23 cellular contexts compared by ENCODE assay signal in genomic region chr6:116828983-116829382, GRCh38. TPM values are rescaled to one million over a fixed set of nuclear protein-coding genes. Genes with fewer than 3 reads are reported as not detected.
"Had no signal": no experiment of that assay in that cellular context is flagged by ENCODE, and none has a peak within 500 bp of the region (broad histone marks: within the 10 kb centered on the region; RNA-seq: fewer than 3 reads in every experiment).

Gene GPRC6A, minus strand, starts transcription at chr6:116829083. Its CDS starts 70 bp downstream, at chr6:116829013.

- H3K27me3 ChIP-seq: hepatocyte, ovary, right atrium auricular region, sigmoid colon had no signal

- H3K4me3 ChIP-seq: coronary artery, hepatocyte, mucosa of descending colon, ovary, right atrium auricular region, sigmoid colon, skin epidermis had no signal

- H3K9me3 ChIP-seq: mucosa of descending colon, ovary, right atrium auricular region had no signal

- H3K4me1 ChIP-seq: right atrium auricular region had no signal

- DNase-seq: effector CD4-positive, alpha-beta T cell; foreskin melanocyte; head of caudate nucleus; kidney glomerular epithelial cell; mammary epithelial cell; mucosa of descending colon; natural killer cell; nucleus accumbens; ovary; sigmoid colon; stimulated activated CD4-positive, alpha-beta T cell treated with anti-CD3 and anti-CD28 coated beads, Interleukin-12 subunit alpha, Interleukin-12 subunit beta, amount 100 ng/mL, for 4 hours; stimulated activated naive CD4-positive, alpha-beta T cell treated with Interleukin-2 at 50 U/mL for 16 hours; trophoblast cell had no signal

- ATAC-seq: mucosa of descending colon, natural killer cell had no signal

- H3K36me3 ChIP-seq: ovary, right atrium auricular region, sigmoid colon had no signal

- H3K27ac ChIP-seq: coronary artery, hepatocyte, ovary, right atrium auricular region, sigmoid colon, skin epidermis had no signal

RNA-seq across cellular contexts. Expression of gene GPRC6A, which starts in this region (rescaled TPM):
- total RNA-seq: dermis microvascular lymphatic vessel endothelial cell, lower leg skin, mammary epithelial cell, mesenteric fat pad, natural killer cell, neural crest cell, ovary, posterior vena cava, right atrium auricular region, sigmoid colon, urinary bladder had no signal
